Comparison of ENCODE assay signal across 8 cellular contexts in the genomic region with DNA sequence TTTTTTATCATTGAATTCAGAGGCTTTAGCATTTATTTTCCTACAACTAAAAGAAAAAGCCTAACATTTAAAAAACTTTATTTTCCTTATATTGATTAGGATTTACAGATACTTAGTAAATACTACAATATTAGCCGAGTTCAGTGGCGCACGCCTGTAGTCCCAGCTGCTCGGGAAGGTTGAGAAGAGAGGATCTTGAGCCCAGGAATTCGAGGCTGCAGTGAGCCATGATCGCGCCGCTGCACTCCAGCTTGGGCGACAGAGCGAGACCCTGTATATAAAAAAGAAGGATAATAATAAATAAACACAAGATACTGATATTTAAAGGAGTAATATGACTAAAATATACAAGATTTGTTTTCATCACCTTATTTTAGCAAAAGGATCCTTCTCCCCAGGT. TPM values are rescaled to one million over a fixed set of nuclear protein-coding genes. Genes with fewer than 3 reads are reported as not detected.
DNase-seq lines count a peak whose midpoint lies in the region; ATAC-seq and TF ChIP-seq lines count a peak whose summit lies in the region.

No MANE protein-coding gene starts in this region.

- no peaks in the 10 kb centered on the region for H3K27me3 ChIP-seq in BLaER1 treated with 17β-estradiol and CSF1 and Interleukin-3, amounts not matched to agents 10 nM and 100 nM

- H4K20me1 ChIP-seq in BLaER1 treated with 17β-estradiol and CSF1 and Interleukin-3, amounts not matched to agents 10 nM and 100 nM = no peaks in the 10 kb centered on the region; a peak in 1 of 22 replicates

- H3K9ac ChIP-seq in BLaER1 treated with 17β-estradiol and CSF1 and Interleukin-3, amounts not matched to agents 10 nM and 100 nM = peak overlapping the region; percentile 57 to 90 (median 87); a peak in 21 of 22 replicates

- H3K4me3 ChIP-seq in BLaER1 treated with 17β-estradiol and CSF1 and Interleukin-3, amounts not matched to agents 10 nM and 100 nM = peak overlapping the region; percentile 65 to 83 (median 74)
- peak overlapping the region; percentile 90 for H3K4me3 ChIP-seq in LNCaP clone FGC (ENCODE audit: low read depth, low read length)

- H3K4me2 ChIP-seq in BLaER1 treated with 17β-estradiol and CSF1 and Interleukin-3, amounts not matched to agents 10 nM and 100 nM = peak overlapping the region; percentile 55 to 76 (median 71)

- DNase-seq in LNCaP clone FGC (ENCODE audit: low read depth) = no peak
- DNase-seq in dermis blood vessel endothelial cell = peak; percentile 10
- no peak for DNase-seq in natural killer cell treated with Interleukin-12 subunit alpha and Interleukin-12 subunit beta and Interleukin-15 and Interleukin-18, amount 100 ng/mL, for 72 hours (ENCODE audit: low spot score)
- no peak for DNase-seq in kidney glomerular epithelial cell (lab: John Stamatoyannopoulos, UW)
- DNase-seq in NCI-H2171 (lab: John Stamatoyannopoulos, UW) = no peak

- H3K4me3 Mint-ChIP-seq in natural killer cell treated with Interleukin-12 subunit alpha and Interleukin-12 subunit beta and Interleukin-15 and Interleukin-18, amount 100 ng/mL, for 72 hours = peak overlapping the region; percentile 97

- peaks cover 0 to 12% (median 8%) of the 10 kb centered on the region in 10 experiments; a peak in 9 of 20 replicates for H3K4me1 ChIP-seq in BLaER1 treated with 17β-estradiol and CSF1 and Interleukin-3, amounts not matched to agents 10 nM and 100 nM

- no peak for ATAC-seq in natural killer cell treated with Interleukin-12 subunit alpha and Interleukin-12 subunit beta and Interleukin-15 and Interleukin-18, amount 100 ng/mL, for 72 hours
- ATAC-seq in HG02610 (IDR thresholded peaks at IDR 0.05; ENCODE audit: unreplicated experiment) (no peak), GM18517 (IDR thresholded peaks at IDR 0.05; ENCODE audit: unreplicated experiment) (no peak)

- peak overlapping the region in 9 of 11 experiments; percentile 8 to 88 (median 48); a peak in 14 of 22 replicates for H3K27ac ChIP-seq in BLaER1 treated with 17β-estradiol and CSF1 and Interleukin-3, amounts not matched to agents 10 nM and 100 nM

- H3K9me3 Mint-ChIP-seq in natural killer cell treated with Interleukin-12 subunit alpha and Interleukin-12 subunit beta and Interleukin-15 and Interleukin-18, amount 100 ng/mL, for 72 hours = no peaks in the 10 kb centered on the region

- H3K27me3 Mint-ChIP-seq in natural killer cell treated with Interleukin-12 subunit alpha and Interleukin-12 subunit beta and Interleukin-15 and Interleukin-18, amount 100 ng/mL, for 72 hours = peaks cover 0 to 12% of the 10 kb centered on the region in 2 donors

- H3K9me3 ChIP-seq in BLaER1 treated with 17β-estradiol and CSF1 and Interleukin-3, amounts not matched to agents 10 nM and 100 nM (replicated peaks in 1 of 11) = peaks cover 0 to 6% (median 0%) of the 10 kb centered on the region in 11 experiments; a peak in 2 of 22 replicates

- H3K36me3 Mint-ChIP-seq in natural killer cell treated with Interleukin-12 subunit alpha and Interleukin-12 subunit beta and Interleukin-15 and Interleukin-18, amount 100 ng/mL, for 72 hours = no peaks in the 10 kb centered on the region

- H3K36me3 ChIP-seq in BLaER1 treated with 17β-estradiol and CSF1 and Interleukin-3, amounts not matched to agents 10 nM and 100 nM = peaks cover 4 to 26% (median 13%) of the 10 kb centered on the region in 11 experiments; a peak in 18 of 22 replicates

- peaks cover 10 to 14% of the 10 kb centered on the region in 2 donors for H3K4me1 Mint-ChIP-seq in natural killer cell treated with Interleukin-12 subunit alpha and Interleukin-12 subunit beta and Interleukin-15 and Interleukin-18, amount 100 ng/mL, for 72 hours (ENCODE audit: low read depth in 2 of 2)

- no peak for TF ChIP-seq CTCF in LNCaP clone FGC (IDR thresholded peaks at IDR 0.05; ENCODE audit: control insufficient read depth, extremely low read depth, insufficient read depth)

- peak overlapping the region; percentile 87 to 98 for H3K27ac Mint-ChIP-seq in natural killer cell treated with Interleukin-12 subunit alpha and Interleukin-12 subunit beta and Interleukin-15 and Interleukin-18, amount 100 ng/mL, for 72 hours

RNA-seq across cellular contexts. Expression of gene UPF3B, which starts 0.7 kb away (rescaled TPM):
- 1.9 and 4.0 TPM in 2 replicates for total RNA-seq in dermis blood vessel endothelial cell
- total RNA-seq in natural killer cell treated with Interleukin-12 subunit alpha and Interleukin-12 subunit beta and Interleukin-15 and Interleukin-18, amount 100 ng/mL, for 72 hours = 10 to 100 TPM; 14.6 to 15.3 TPM

RNA-seq across cellular contexts. Expression of gene RNF113A, which starts 18.1 kb away (rescaled TPM):
- 18.0 and 19.6 TPM in 2 replicates for total RNA-seq in dermis blood vessel endothelial cell
- total RNA-seq in natural killer cell treated with Interleukin-12 subunit alpha and Interleukin-12 subunit beta and Interleukin-15 and Interleukin-18, amount 100 ng/mL, for 72 hours = 10 to 100 TPM; 21.6 to 32.3 TPM

RNA-seq across cellular contexts. Expression of gene NDUFA1, which starts 18.2 kb away (rescaled TPM):
- 52.0 and 89.2 TPM in 2 replicates for total RNA-seq in dermis blood vessel endothelial cell
- 10 to 100 TPM; 65.0 to 86.0 TPM for total RNA-seq in natural killer cell treated with Interleukin-12 subunit alpha and Interleukin-12 subunit beta and Interleukin-15 and Interleukin-18, amount 100 ng/mL, for 72 hours

RNA-seq across cellular contexts. Expression of gene AKAP14, which starts 42.2 kb away (rescaled TPM):
- total RNA-seq in dermis blood vessel endothelial cell = not detected in 2 replicates
- total RNA-seq in natural killer cell treated with Interleukin-12 subunit alpha and Interleukin-12 subunit beta and Interleukin-15 and Interleukin-18, amount 100 ng/mL, for 72 hours = not detected
